ENCODE assay signal across 1 cellular context in genomic region chr10:90751107-90751997, GRCh38.
TF ChIP-seq lines count a peak whose summit lies in the region.

No MANE protein-coding gene starts in this region.

TF ChIP-seq in HepG2, 621 proteins besides CTCF, POLR2A, EP300 and RAD21 (continued from another document):
- no peak for TF ChIP-seq ZNF414 (CRISPR knock-in tag; IDR thresholded peaks at IDR 0.05)
- no peak for TF ChIP-seq PCBP2 (optimal IDR thresholded peaks at IDR 0.05; ENCODE audit: low read depth, low read length, poor library complexity, severe bottlenecking)
- TF ChIP-seq NFE2L2 (IDR thresholded peaks at IDR 0.05; ENCODE audit: low read length), result no peak
- peak; percentile 35 for TF ChIP-seq HNRNPK (IDR thresholded peaks at IDR 0.05; ENCODE audit: low read depth, low read length, poor library complexity, severe bottlenecking)
- TF ChIP-seq ZSCAN22 (CRISPR knock-in tag; IDR thresholded peaks at IDR 0.05), result no peak
- TF ChIP-seq HINFP (CRISPR knock-in tag; IDR thresholded peaks at IDR 0.05; ENCODE audit: low read depth), result no peak
- TF ChIP-seq ZNF407 (CRISPR knock-in tag; IDR thresholded peaks at IDR 0.05; ENCODE audit: not compliant biosample characterization), result no peak
- no peak for TF ChIP-seq YEATS2 (CRISPR knock-in tag; IDR thresholded peaks at IDR 0.05; ENCODE audit: borderline replicate concordance)
